13 cellular contexts compared by ENCODE assay signal in the genomic region with DNA sequence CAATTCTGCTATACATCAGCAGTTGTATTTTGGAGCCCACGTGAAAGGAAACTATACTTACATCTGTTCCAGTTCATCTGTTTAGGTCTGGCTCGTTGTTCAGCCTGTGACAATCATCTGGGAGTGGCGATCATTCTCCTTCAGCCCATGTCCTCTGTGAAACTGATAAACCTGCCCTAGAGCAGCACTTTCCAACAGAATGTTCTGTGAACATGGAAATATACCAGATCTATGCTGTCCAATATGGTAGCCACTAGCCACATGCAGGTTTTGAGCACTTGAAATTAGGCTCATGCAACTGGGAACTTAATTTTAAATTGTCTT. TPM values are rescaled to one million over a fixed set of nuclear protein-coding genes. Genes with fewer than 3 reads are reported as not detected.
A peak's percentile ranks its signal among the peaks of the same experiment; 100 is the strongest.
DNase-seq lines count a peak whose midpoint lies in the region; ATAC-seq, FAIRE-seq and TF ChIP-seq lines count a peak whose summit lies in the region.
"Had no signal": no experiment of that assay in that cellular context is flagged by ENCODE, and none has a peak within 500 bp of the region (broad histone marks: within the 10 kb centered on the region; RNA-seq: fewer than 3 reads in every experiment).

No MANE protein-coding gene starts in this region.

- no peak overlapping the region for H3K4me3 ChIP-seq in upper lobe of right lung
- H3K4me3 ChIP-seq: breast epithelium, thoracic aorta had no signal

- H3K27ac ChIP-seq in upper lobe of right lung: no peak overlapping the region
- H3K27ac ChIP-seq: breast epithelium, thoracic aorta had no signal

- no peaks in the 10 kb centered on the region for H3K27me3 ChIP-seq in upper lobe of right lung
- H3K27me3 ChIP-seq: breast epithelium had no signal

- FAIRE-seq in GM18507 (lab: Jason Lieb, UNC): peak; percentile 24

- TF ChIP-seq CTCF in upper lobe of right lung (IDR thresholded peaks at IDR 0.05): no peak

- H3K36me3 ChIP-seq in upper lobe of right lung: no peaks in the 10 kb centered on the region
- H3K36me3 ChIP-seq: breast epithelium had no signal

- ATAC-seq in GM19395 (IDR thresholded peaks at IDR 0.05; ENCODE audit: unreplicated experiment): peak; percentile 34
- peak; percentile 27 for ATAC-seq in HG02642 (IDR thresholded peaks at IDR 0.05; ENCODE audit: poor library complexity, unreplicated experiment)
- peak; percentile 7 for ATAC-seq in HG03558 (IDR thresholded peaks at IDR 0.05; ENCODE audit: extremely low read depth, unreplicated experiment)
- no peak for ATAC-seq in upper lobe of right lung
- no peak for ATAC-seq in HG03457 (IDR thresholded peaks at IDR 0.05; ENCODE audit: unreplicated experiment)
- no peak for ATAC-seq in GM18511 (IDR thresholded peaks at IDR 0.05; ENCODE audit: unreplicated experiment)

- H3K9me3 ChIP-seq in upper lobe of right lung: no peaks in the 10 kb centered on the region
- H3K9me3 ChIP-seq: breast epithelium, thoracic aorta had no signal

- intact Hi-C loops in upper lobe of right lung (cut with DNase I): no loop called here

- H3K4me1 ChIP-seq in upper lobe of right lung: no peaks in the 10 kb centered on the region
- H3K4me1 ChIP-seq: breast epithelium had no signal

- no peak for DNase-seq in GM18507 (ENCODE audit: extremely low spot score, insufficient read length, low read depth)
- DNase-seq in upper lobe of right lung: no peak
- no peak for DNase-seq in activated effector memory CD4-positive, alpha-beta T cell treated with Interleukin-2 at 50 U/mL for 16 hours
- DNase-seq: activated B cell treated with CpG ODN at 0.5 μM for 24 hours; effector CD4-positive, alpha-beta T cell; OCI-M1 had no signal

RNA-seq across cellular contexts. Expression of a gene that starts 24.5 kb away (rescaled TPM):
- total RNA-seq in upper lobe of right lung: 30.6 TPM

RNA-seq across cellular contexts. Expression of a gene that starts 45.2 kb away (rescaled TPM):
- total RNA-seq in upper lobe of right lung: 22.7 TPM

Comparison
In these comparisons a context has a peak if more than half of its experiments do, and no peak if none do; other contexts are left out.
1. ATAC-seq: peak in GM19395 (single experiment), HG02642 (single experiment) and HG03558 (single experiment); none in upper lobe of right lung (single experiment), HG03457 (single experiment) and GM18511 (single experiment).